20 cellular contexts compared by ENCODE assay signal in the genomic region with DNA sequence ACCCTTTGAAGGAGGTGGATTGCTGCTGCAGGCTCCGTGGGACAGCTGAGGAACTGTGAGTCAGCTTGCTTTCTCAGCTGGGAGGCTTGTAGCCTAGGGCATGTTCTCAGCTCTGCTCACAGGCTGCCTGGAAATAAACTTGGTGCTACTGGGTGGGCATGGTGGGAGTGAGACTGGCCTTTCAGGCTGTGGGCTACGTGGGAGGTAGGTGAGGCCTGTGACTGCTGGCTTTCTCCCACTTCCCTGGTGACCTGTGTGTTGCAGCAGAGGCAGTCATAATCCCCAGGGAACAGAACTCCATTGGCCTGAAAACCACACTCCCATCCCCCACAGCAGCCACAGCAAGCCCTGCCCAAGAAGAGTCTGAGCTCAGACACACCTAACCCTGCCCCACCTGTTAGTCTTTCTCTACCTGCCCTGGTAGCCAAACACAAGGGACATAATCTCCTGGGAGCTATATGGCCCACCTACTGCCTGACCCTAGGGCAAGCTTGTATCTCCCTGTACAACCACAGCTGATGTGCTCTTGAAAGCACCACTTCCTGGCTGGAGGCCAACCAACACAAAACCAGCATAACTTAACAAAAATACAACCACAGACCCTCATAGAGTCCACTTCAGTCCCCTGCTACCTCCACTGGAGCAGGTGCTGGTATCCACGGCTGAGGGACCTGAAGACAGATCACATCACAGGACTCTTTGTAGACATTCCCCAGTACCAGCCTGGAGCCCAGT.
DNase-seq lines count a peak whose midpoint lies in the region; ATAC-seq, FAIRE-seq and TF ChIP-seq lines count a peak whose summit lies in the region.
"Had no signal": no experiment of that assay in that cellular context is flagged by ENCODE, and none has a peak within 500 bp of the region (broad histone marks: within the 10 kb centered on the region; RNA-seq: fewer than 3 reads in every experiment).

No MANE protein-coding gene starts in this region.

- TF ChIP-seq POLR2A in Peyer's patch (IDR thresholded peaks at IDR 0.05) = no peak

- no peaks in the 10 kb centered on the region for H3K36me3 Mint-ChIP-seq in natural killer cell
- H3K36me3 Mint-ChIP-seq: CD4-positive, CD25-positive, alpha-beta regulatory T cell had no signal

- no peak overlapping the region for H3K4me3 Mint-ChIP-seq in natural killer cell
- H3K4me3 Mint-ChIP-seq: activated B cell treated with CpG ODN at 0.5 μM for 24 hours; CD4-positive, CD25-positive, alpha-beta regulatory T cell had no signal

- H3K9me3 ChIP-seq in keratinocyte (ENCODE audit: control insufficient read depth, low read depth, low read length) (no peaks in the 10 kb centered on the region), OCI-LY7 (ENCODE audit: low read length) (no peaks in the 10 kb centered on the region), Peyer's patch (no peaks in the 10 kb centered on the region)
- H3K9me3 ChIP-seq: ascending aorta, gastrocnemius medialis, thyroid gland had no signal

- BruUV-seq in OCI-LY7 (replicated peaks; lab: Mats Ljungman, UMichigan) = no TSS peak

- H3K36me3 ChIP-seq in keratinocyte (ENCODE audit: control insufficient read depth in 2 of 2, extremely low read depth in 1 of 2, insufficient read depth in 2 of 2, low read length in 2 of 2) (no peaks in the 10 kb centered on the region), OCI-LY7 (ENCODE audit: insufficient read depth, low read length) (no peaks in the 10 kb centered on the region), Peyer's patch (no peaks in the 10 kb centered on the region)
- H3K36me3 ChIP-seq: ascending aorta, gastrocnemius medialis, neutrophil, thyroid gland had no signal

- POLR2A ChIA-PET in OCI-LY7 (lab: Charles Lee) = interaction anchor here (0.7 kb wide), 1 partner anchor 170 kb away, joined by 3 read pairs; no protein-coding TSS in a partner anchor

- H3K27ac Mint-ChIP-seq in natural killer cell = no peak overlapping the region
- H3K27ac Mint-ChIP-seq: activated B cell treated with CpG ODN at 0.5 μM for 24 hours; CD4-positive, CD25-positive, alpha-beta regulatory T cell had no signal

- H3K4me3 ChIP-seq in astrocyte of the spinal cord (ENCODE audit: low read depth, low read length) (no peak overlapping the region), keratinocyte (ENCODE audit: control insufficient read depth in 2 of 3, extremely low read depth in 1 of 3, insufficient read depth in 2 of 3, low read depth in 1 of 3, low read length in 3 of 3) (peak overlapping the region in 2 of 3 experiments; percentile 9 to 13), OCI-LY7 (ENCODE audit: low read depth, low read length, poor library complexity, severe bottlenecking) (no peak overlapping the region), Peyer's patch (no peak overlapping the region)
- H3K4me3 ChIP-seq: ascending aorta, gastrocnemius medialis, GM23248, thyroid gland had no signal

- ATAC-seq in GM19455 (IDR thresholded peaks at IDR 0.05; ENCODE audit: unreplicated experiment) (no peak), natural killer cell (no peak)
- ATAC-seq: gastrocnemius medialis had no signal

- H3K9me3 Mint-ChIP-seq in natural killer cell = peaks cover 6% of the 10 kb centered on the region in 2 donors

- DNase-seq in AG08395 (ENCODE audit: low spot score) (peak; percentile 17), LHCN-M2 (ENCODE audit: low read depth) (peak; percentile 15), astrocyte of the spinal cord (ENCODE audit: low read depth, low spot score) (peak; percentile 30), keratinocyte (ENCODE audit: low read depth, low spot score) (no peak), OCI-LY7 (ENCODE audit: low spot score) (no peak), Peyer's patch (no peak), natural killer cell (no peak)
- DNase-seq: 8988T; activated B cell treated with CpG ODN at 0.5 μM for 24 hours; CD4-positive, CD25-positive, alpha-beta regulatory T cell; DMS79 treated with DMSO at 0.1 percent for 48 hours; gastrocnemius medialis; GM23248; NCI-H1930; NCI-H524 treated with DMSO at 0.1 percent for 48 hours; T-helper 1 cell; thyroid gland had no signal

- H3K4me1 Mint-ChIP-seq in natural killer cell = no peaks in the 10 kb centered on the region
- H3K4me1 Mint-ChIP-seq: activated B cell treated with CpG ODN at 0.5 μM for 24 hours; CD4-positive, CD25-positive, alpha-beta regulatory T cell had no signal

- H3K9me1 ChIP-seq in keratinocyte (ENCODE audit: control insufficient read depth, extremely low read depth, insufficient read depth, low read length) = no peaks in the 10 kb centered on the region

- TF ChIP-seq CTCF in astrocyte of the spinal cord (IDR thresholded peaks at IDR 0.05; ENCODE audit: low read depth, low read length) = no peak
- TF ChIP-seq CTCF in keratinocyte (optimal IDR thresholded peaks at IDR 0.05 in 1 of 3, IDR thresholded peaks at IDR 0.05 in 1 of 3, conservative IDR thresholded peaks at IDR 0.05 in 1 of 3; ENCODE audit: extremely low read depth in 1 of 3, insufficient read depth in 2 of 3, low read length in 3 of 3) = no peak
- no peak for TF ChIP-seq CTCF in OCI-LY7 (conservative IDR thresholded peaks at IDR 0.05; ENCODE audit: low read length)
- TF ChIP-seq CTCF in Peyer's patch (IDR thresholded peaks at IDR 0.05) = no peak
- TF ChIP-seq CTCF in natural killer cell (IDR thresholded peaks at IDR 0.05) = no peak

- peak overlapping the region; percentile 68 for H3K4me2 ChIP-seq in keratinocyte (ENCODE audit: control insufficient read depth, extremely low read depth, insufficient read depth, low read depth, low read length)
- no peak overlapping the region for H3K4me2 ChIP-seq in OCI-LY7 (ENCODE audit: low read length)

- H3K9ac ChIP-seq in keratinocyte (ENCODE audit: control insufficient read depth, extremely low read depth, insufficient read depth, low read length) = no peak overlapping the region
- H3K9ac ChIP-seq: GM23248 had no signal

- FAIRE-seq in keratinocyte (lab: Jason Lieb, UNC) = peak; percentile 86

- intact Hi-C loops in OCI-LY7 (cut with micrococcal nuclease; ENCODE audit: unreplicated experiment) (no loop called here), natural killer cell (cut with micrococcal nuclease) (no loop called here)

- in situ Hi-C loops in astrocyte of the spinal cord (cut with HindIII; ENCODE audit: low sequenced_read_pairs) = no loop called here

- CTCF ChIA-PET in OCI-LY7 (lab: Charles Lee; ENCODE audit: unreplicated experiment) = no interaction called here

- H3K27me3 ChIP-seq in keratinocyte (ENCODE audit: control insufficient read depth, extremely low read depth, insufficient read depth, low read length) = no peaks in the 10 kb centered on the region
- no peaks in the 10 kb centered on the region for H3K27me3 ChIP-seq in Peyer's patch
- H3K27me3 ChIP-seq: ascending aorta, gastrocnemius medialis, neutrophil, thyroid gland had no signal

- H3K79me2 ChIP-seq in keratinocyte (ENCODE audit: control insufficient read depth, insufficient read depth, low read length) = no peaks in the 10 kb centered on the region
- H3K79me2 ChIP-seq in OCI-LY7 (ENCODE audit: insufficient read depth, low read depth, low read length) = no peaks in the 10 kb centered on the region

- H4K20me1 ChIP-seq in keratinocyte (ENCODE audit: control insufficient read depth, extremely low read depth, insufficient read depth, low read length) = no peaks in the 10 kb centered on the region
- no peaks in the 10 kb centered on the region for H4K20me1 ChIP-seq in OCI-LY7 (ENCODE audit: insufficient read depth, low read length)

- H3K27ac ChIP-seq in keratinocyte (ENCODE audit: control insufficient read depth, insufficient read depth, low read length) (no peak overlapping the region), OCI-LY7 (ENCODE audit: low read depth, low read length, poor library complexity, severe bottlenecking) (no peak overlapping the region), Peyer's patch (no peak overlapping the region)
- H3K27ac ChIP-seq: ascending aorta, gastrocnemius medialis, GM23248, neutrophil, thyroid gland had no signal

- dilution Hi-C loops in keratinocyte (cut with MboI; ENCODE audit: extremely low pct_ligation_motif_present, low sequenced_read_pairs) = no loop called here

- no peaks in the 10 kb centered on the region for H3K27me3 Mint-ChIP-seq in natural killer cell (ENCODE audit: low read depth in 2 of 2)
- H3K27me3 Mint-ChIP-seq: activated B cell treated with CpG ODN at 0.5 μM for 24 hours had no signal

- H3K9me2 ChIP-seq in OCI-LY7 (ENCODE audit: insufficient read depth, low read length) = 0 out of 2 replicates have a peak, but pooled peaks cover 3% of the 10 kb centered on the region

- H2AFZ ChIP-seq in keratinocyte (ENCODE audit: control insufficient read depth, low read length) (peak overlapping the region; percentile 94), OCI-LY7 (ENCODE audit: low read length) (no peak overlapping the region)
- H2AFZ ChIP-seq: GM23248 had no signal

- peaks cover 19% of the 10 kb centered on the region for H3K4me1 ChIP-seq in keratinocyte (ENCODE audit: control insufficient read depth, extremely low read depth, insufficient read depth, low read length)
- no peaks in the 10 kb centered on the region for H3K4me1 ChIP-seq in OCI-LY7 (ENCODE audit: insufficient read depth, low read length, poor library complexity, severe bottlenecking)
- H3K4me1 ChIP-seq in Peyer's patch = no peaks in the 10 kb centered on the region
- H3K4me1 ChIP-seq: ascending aorta, gastrocnemius medialis, thyroid gland had no signal

Comparison
In these comparisons a context has a peak if more than half of its experiments do, and no peak if none do; other contexts are left out.
1. DNase-seq: peak in AG08395 (single experiment), LHCN-M2 (single experiment) and astrocyte of the spinal cord (single experiment); none in keratinocyte (single experiment), OCI-LY7 (single experiment), Peyer's patch (0 of 3) and natural killer cell (single experiment).
2. H3K4me3 ChIP-seq: peak in keratinocyte (2 of 3); none in astrocyte of the spinal cord (single experiment), OCI-LY7 (single experiment) and Peyer's patch (0 of 4).